Comparison of ENCODE assay signal across 1 cellular context in the genomic region with DNA sequence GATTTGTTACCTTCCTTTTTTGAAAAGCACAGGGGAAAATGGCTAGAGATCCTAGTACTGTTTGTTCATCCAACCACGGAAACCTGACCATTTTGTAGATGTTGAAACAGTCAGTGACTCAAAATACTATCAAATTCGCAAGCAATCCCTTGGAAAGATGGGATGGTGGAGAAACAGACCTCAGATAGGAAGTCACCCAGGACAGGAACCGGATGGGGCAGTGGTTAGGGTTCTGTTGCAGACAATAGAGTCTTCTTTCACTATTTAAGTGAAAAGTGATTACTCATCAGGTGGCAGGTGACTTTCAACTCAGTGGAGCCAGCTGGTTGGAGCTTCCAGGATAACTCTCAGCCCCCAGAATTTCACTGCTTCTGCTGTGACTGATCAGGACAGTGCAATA.
TF ChIP-seq lines count a peak whose summit lies in the region.

No MANE protein-coding gene starts in this region.

TF ChIP-seq in WTC11, 78 proteins besides CTCF, POLR2A, EP300 and RAD21 (continued from another document):
- TF ChIP-seq, protein P1, sequence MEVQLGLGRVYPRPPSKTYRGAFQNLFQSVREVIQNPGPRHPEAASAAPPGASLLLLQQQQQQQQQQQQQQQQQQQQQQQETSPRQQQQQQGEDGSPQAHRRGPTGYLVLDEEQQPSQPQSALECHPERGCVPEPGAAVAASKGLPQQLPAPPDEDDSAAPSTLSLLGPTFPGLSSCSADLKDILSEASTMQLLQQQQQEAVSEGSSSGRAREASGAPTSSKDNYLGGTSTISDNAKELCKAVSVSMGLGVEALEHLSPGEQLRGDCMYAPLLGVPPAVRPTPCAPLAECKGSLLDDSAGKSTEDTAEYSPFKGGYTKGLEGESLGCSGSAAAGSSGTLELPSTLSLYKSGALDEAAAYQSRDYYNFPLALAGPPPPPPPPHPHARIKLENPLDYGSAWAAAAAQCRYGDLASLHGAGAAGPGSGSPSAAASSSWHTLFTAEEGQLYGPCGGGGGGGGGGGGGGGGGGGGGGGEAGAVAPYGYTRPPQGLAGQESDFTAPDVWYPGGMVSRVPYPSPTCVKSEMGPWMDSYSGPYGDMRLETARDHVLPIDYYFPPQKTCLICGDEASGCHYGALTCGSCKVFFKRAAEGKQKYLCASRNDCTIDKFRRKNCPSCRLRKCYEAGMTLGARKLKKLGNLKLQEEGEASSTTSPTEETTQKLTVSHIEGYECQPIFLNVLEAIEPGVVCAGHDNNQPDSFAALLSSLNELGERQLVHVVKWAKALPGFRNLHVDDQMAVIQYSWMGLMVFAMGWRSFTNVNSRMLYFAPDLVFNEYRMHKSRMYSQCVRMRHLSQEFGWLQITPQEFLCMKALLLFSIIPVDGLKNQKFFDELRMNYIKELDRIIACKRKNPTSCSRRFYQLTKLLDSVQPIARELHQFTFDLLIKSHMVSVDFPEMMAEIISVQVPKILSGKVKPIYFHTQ (CRISPR knock-in tag; IDR thresholded peaks at IDR 0.05) = no peak
- TF ChIP-seq AFF4 (CRISPR knock-in tag; IDR thresholded peaks at IDR 0.05; ENCODE audit: borderline replicate concordance) (no peak), FOXK1 (CRISPR knock-in tag; IDR thresholded peaks at IDR 0.05) (no peak), OVOL2 (CRISPR knock-in tag; IDR thresholded peaks at IDR 0.05; ENCODE audit: borderline replicate concordance) (no peak), GTF2I (CRISPR knock-in tag; conservative IDR thresholded peaks at IDR 0.05) (no peak), NFYB (CRISPR knock-in tag; conservative IDR thresholded peaks at IDR 0.05; ENCODE audit: low read depth) (no peak), NR2C2 (CRISPR knock-in tag; IDR thresholded peaks at IDR 0.05) (no peak)
- TF ChIP-seq, protein P2, sequence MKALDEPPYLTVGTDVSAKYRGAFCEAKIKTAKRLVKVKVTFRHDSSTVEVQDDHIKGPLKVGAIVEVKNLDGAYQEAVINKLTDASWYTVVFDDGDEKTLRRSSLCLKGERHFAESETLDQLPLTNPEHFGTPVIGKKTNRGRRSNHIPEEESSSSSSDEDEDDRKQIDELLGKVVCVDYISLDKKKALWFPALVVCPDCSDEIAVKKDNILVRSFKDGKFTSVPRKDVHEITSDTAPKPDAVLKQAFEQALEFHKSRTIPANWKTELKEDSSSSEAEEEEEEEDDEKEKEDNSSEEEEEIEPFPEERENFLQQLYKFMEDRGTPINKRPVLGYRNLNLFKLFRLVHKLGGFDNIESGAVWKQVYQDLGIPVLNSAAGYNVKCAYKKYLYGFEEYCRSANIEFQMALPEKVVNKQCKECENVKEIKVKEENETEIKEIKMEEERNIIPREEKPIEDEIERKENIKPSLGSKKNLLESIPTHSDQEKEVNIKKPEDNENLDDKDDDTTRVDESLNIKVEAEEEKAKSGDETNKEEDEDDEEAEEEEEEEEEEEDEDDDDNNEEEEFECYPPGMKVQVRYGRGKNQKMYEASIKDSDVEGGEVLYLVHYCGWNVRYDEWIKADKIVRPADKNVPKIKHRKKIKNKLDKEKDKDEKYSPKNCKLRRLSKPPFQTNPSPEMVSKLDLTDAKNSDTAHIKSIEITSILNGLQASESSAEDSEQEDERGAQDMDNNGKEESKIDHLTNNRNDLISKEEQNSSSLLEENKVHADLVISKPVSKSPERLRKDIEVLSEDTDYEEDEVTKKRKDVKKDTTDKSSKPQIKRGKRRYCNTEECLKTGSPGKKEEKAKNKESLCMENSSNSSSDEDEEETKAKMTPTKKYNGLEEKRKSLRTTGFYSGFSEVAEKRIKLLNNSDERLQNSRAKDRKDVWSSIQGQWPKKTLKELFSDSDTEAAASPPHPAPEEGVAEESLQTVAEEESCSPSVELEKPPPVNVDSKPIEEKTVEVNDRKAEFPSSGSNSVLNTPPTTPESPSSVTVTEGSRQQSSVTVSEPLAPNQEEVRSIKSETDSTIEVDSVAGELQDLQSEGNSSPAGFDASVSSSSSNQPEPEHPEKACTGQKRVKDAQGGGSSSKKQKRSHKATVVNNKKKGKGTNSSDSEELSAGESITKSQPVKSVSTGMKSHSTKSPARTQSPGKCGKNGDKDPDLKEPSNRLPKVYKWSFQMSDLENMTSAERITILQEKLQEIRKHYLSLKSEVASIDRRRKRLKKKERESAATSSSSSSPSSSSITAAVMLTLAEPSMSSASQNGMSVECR (CRISPR knock-in tag; IDR thresholded peaks at IDR 0.05; ENCODE audit: borderline replicate concordance) = no peak
